20 cellular contexts compared by ENCODE assay signal in the genomic region with DNA sequence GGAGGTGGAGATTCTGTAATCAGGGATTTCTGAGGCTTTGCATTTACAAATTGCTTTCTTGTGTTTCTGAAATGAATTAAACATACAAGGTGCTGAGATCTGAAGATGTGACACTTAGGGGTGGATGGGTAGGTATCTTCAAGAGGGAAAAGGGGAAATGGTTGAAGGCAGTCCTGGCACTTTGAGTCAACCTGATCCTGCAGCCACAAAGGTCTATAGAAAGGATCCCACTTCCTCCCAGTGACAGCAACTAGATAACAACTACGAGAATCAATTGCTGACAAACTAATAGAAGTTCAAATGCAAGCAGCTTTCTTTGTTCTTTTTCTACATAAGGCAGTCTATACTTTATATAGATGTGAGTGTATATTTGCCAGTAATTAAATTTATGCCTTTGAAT.
"Had no signal": no experiment of that assay in that cellular context is flagged by ENCODE, and none has a peak within 500 bp of the region (broad histone marks: within the 10 kb centered on the region; RNA-seq: fewer than 3 reads in every experiment).

No MANE protein-coding gene starts in this region.

- H3K9me3 Mint-ChIP-seq: activated CD4-positive, alpha-beta memory T cell treated with anti-CD3 and anti-CD28 coated beads for 36 hours; endodermal cell; stimulated activated effector memory CD8-positive, alpha-beta T cell treated with anti-CD3 and anti-CD28 coated beads, Interleukin-12 subunit alpha, Interleukin-12 subunit beta, amount 100 ng/mL, for 72 hours had no signal

- ATAC-seq: activated CD8-positive, alpha-beta memory T cell treated with anti-CD3 and anti-CD28 coated beads, Interleukin-2, amount 10 ng/mL, durations not matched to agents 7 days and 5 days; gastrocnemius medialis; heart left ventricle; left colon; lower lobe of right lung; stimulated activated effector memory CD8-positive, alpha-beta T cell treated with anti-CD3 and anti-CD28 coated beads, Interleukin-12 subunit alpha, Interleukin-12 subunit beta, amount 100 ng/mL, for 72 hours had no signal

- H3K27ac Mint-ChIP-seq: activated CD4-positive, alpha-beta memory T cell treated with anti-CD3 and anti-CD28 coated beads for 36 hours; activated CD8-positive, alpha-beta memory T cell treated with anti-CD3 and anti-CD28 coated beads, Interleukin-2, amount 10 ng/mL, durations not matched to agents 7 days and 5 days; endodermal cell; mesothelial cell of epicardium; stimulated activated effector memory CD8-positive, alpha-beta T cell treated with anti-CD3 and anti-CD28 coated beads, Interleukin-12 subunit alpha, Interleukin-12 subunit beta, amount 100 ng/mL, for 72 hours had no signal

- H3K36me3 ChIP-seq: gastrocnemius medialis, heart left ventricle, lower lobe of right lung, tibial artery, uterus had no signal

- DNase-seq: activated CD4-positive, alpha-beta memory T cell treated with anti-CD3 and anti-CD28 coated beads for 36 hours; activated CD4-positive, alpha-beta T cell treated with anti-CD3 and anti-CD28 coated beads for 1 hour; activated CD8-positive, alpha-beta memory T cell treated with anti-CD3 and anti-CD28 coated beads, Interleukin-2, amount 10 ng/mL, durations not matched to agents 7 days and 5 days; activated effector memory CD4-positive, alpha-beta T cell treated with Interleukin-2 at 50 U/mL for 16 hours; activated naive CD4-positive, alpha-beta T cell treated with anti-CD3 and anti-CD28 coated beads, Interleukin-2, amount 50 U/mL, for 16 hours; activated T-cell treated with anti-CD3 and anti-CD28 coated beads, Interleukin-2, amount 50 U/mL, for 1 hour; endodermal cell; gastrocnemius medialis; heart left ventricle; left colon; lower lobe of right lung; stimulated activated CD4-positive, alpha-beta T cell treated with anti-CD3 and anti-CD28 coated beads, Interleukin-12 subunit alpha, Interleukin-12 subunit beta, amount 100 ng/mL, for 4 hours; stimulated activated CD4-positive, alpha-beta T cell treated with anti-CD3 and anti-CD28 coated beads, Interleukin-2, amount 100 ng/mL, for 24 hours; tibial artery; uterus had no signal

- H3K9me3 ChIP-seq: gastrocnemius medialis, heart left ventricle, lower lobe of right lung, tibial artery, uterus had no signal

- H3K4me1 ChIP-seq: gastrocnemius medialis, lower lobe of right lung, parathyroid adenoma, uterus had no signal

- H2AFZ ChIP-seq: parathyroid adenoma had no signal

- H3K4me3 Mint-ChIP-seq: activated CD4-positive, alpha-beta memory T cell treated with anti-CD3 and anti-CD28 coated beads for 36 hours; activated CD8-positive, alpha-beta memory T cell treated with anti-CD3 and anti-CD28 coated beads, Interleukin-2, amount 10 ng/mL, durations not matched to agents 7 days and 5 days had no signal

- H3K27ac ChIP-seq: gastrocnemius medialis, heart left ventricle, lower lobe of right lung, parathyroid adenoma, tibial artery, uterus, VCaP had no signal

- H3K36me3 Mint-ChIP-seq: activated CD4-positive, alpha-beta memory T cell treated with anti-CD3 and anti-CD28 coated beads for 36 hours; activated CD8-positive, alpha-beta memory T cell treated with anti-CD3 and anti-CD28 coated beads, Interleukin-2, amount 10 ng/mL, durations not matched to agents 7 days and 5 days; mesothelial cell of epicardium; stimulated activated effector memory CD8-positive, alpha-beta T cell treated with anti-CD3 and anti-CD28 coated beads, Interleukin-12 subunit alpha, Interleukin-12 subunit beta, amount 100 ng/mL, for 72 hours had no signal

- H3K79me2 ChIP-seq: parathyroid adenoma had no signal

- FAIRE-seq: astrocyte had no signal

- H3K4me3 ChIP-seq: gastrocnemius medialis, heart left ventricle, lower lobe of right lung, tibial artery, uterus had no signal

- H3K9ac ChIP-seq: parathyroid adenoma had no signal
